ENCODE assay signal across 12 cellular contexts in genomic region chr12:51020448-51021182, GRCh38. TPM values are rescaled to one million over a fixed set of nuclear protein-coding genes. Genes with fewer than 3 reads are reported as not detected.
DNase-seq lines count a peak whose midpoint lies in the region; ATAC-seq, FAIRE-seq and TF ChIP-seq lines count a peak whose summit lies in the region.
"Had no signal": no experiment of that assay in that cellular context is flagged by ENCODE, and none has a peak within 500 bp of the region (broad histone marks: within the 10 kb centered on the region; RNA-seq: fewer than 3 reads in every experiment).

No MANE protein-coding gene starts in this region.

- intact Hi-C loops in GM12878 (cut with micrococcal nuclease; ENCODE audit: unreplicated experiment) (no loop called here), OCI-LY7 (cut with micrococcal nuclease; ENCODE audit: unreplicated experiment) (no loop called here)

- TF ChIP-seq CTCF in HL-60 (IDR thresholded peaks at IDR 0.05; ENCODE audit: insufficient read depth, low read length) (no peak), GM12878 (IDR thresholded peaks at IDR 0.05 in 2 of 3, conservative IDR thresholded peaks at IDR 0.05 in 1 of 3; ENCODE audit: control insufficient read depth in 2 of 3, extremely low read depth in 1 of 3, insufficient read depth in 1 of 3, low read depth in 3 of 3, low read length in 3 of 3) (no peak), OCI-LY7 (conservative IDR thresholded peaks at IDR 0.05; ENCODE audit: low read length) (no peak)

- no TSS peak for BruUV-seq in GM12878 (replicated peaks; lab: Mats Ljungman, UMichigan)
- no TSS peak for BruUV-seq in OCI-LY7 (replicated peaks; lab: Mats Ljungman, UMichigan)

- WGBS in GM12878 (ENCODE audit: insufficient coverage, insufficient replicate concordance, low lambda C conversion rate, missing lambda C conversion rate), result 84% methylated on average over 7 of the region's 7 CpGs

- POLR2A ChIA-PET in GM12878 (lab: Charles Lee), result interaction anchor here (0.6 kb wide), 1 partner anchor 218 kb away, joined by 3 read pairs; no protein-coding TSS in a partner anchor
- POLR2A ChIA-PET in OCI-LY7 (lab: Charles Lee), result interaction anchor here (0.8 to 1.4 kb wide), 2 partner anchors 50 to 96 kb away, joined by 3 to 5 read pairs; a partner anchor contains a TSS

- peak; percentile 9; the same call in 1 of the 3 replicates for ATAC-seq in GM12878
- ATAC-seq: Panc1, right cardiac atrium had no signal

- H4K20me1 ChIP-seq in GM12878 (ENCODE audit: control insufficient read depth, insufficient read depth), result no peaks in the 10 kb centered on the region
- 0 out of 2 replicates have a peak, but pooled peaks cover 14% of the 10 kb centered on the region for H4K20me1 ChIP-seq in OCI-LY7 (ENCODE audit: insufficient read depth, low read length)

- H3K27me3 ChIP-seq in HL-60 (ENCODE audit: insufficient read depth, poor library complexity, severe bottlenecking) (no peaks in the 10 kb centered on the region), GM12878 (replicated peaks in 1 of 2; ENCODE audit: control insufficient read depth in 2 of 2, insufficient read depth in 2 of 2, low read length in 1 of 2) (no peaks in the 10 kb centered on the region)

- no peaks in the 10 kb centered on the region for H3K9me3 ChIP-seq in GM12878 (replicated peaks; ENCODE audit: control insufficient read depth, insufficient read depth, low read length)
- H3K9me3 ChIP-seq in OCI-LY7 (ENCODE audit: low read length), result no peaks in the 10 kb centered on the region

- H3K79me2 ChIP-seq in GM12878 (ENCODE audit: control insufficient read depth, insufficient read depth, low read length) (peaks cover 40% of the 10 kb centered on the region), OCI-LY7 (ENCODE audit: insufficient read depth, low read depth, low read length) (peaks cover 84% of the 10 kb centered on the region)

- H3K9me2 ChIP-seq in OCI-LY7 (ENCODE audit: insufficient read depth, low read length), result no peaks in the 10 kb centered on the region

- DNase-seq in HL-60 (ENCODE audit: low read depth in 1 of 2, low spot score in 1 of 2), result peak in 1 of 2 experiments; percentile 53
- DNase-seq in NCI-H1930 (lab: John Stamatoyannopoulos, UW), result peak; percentile 54 to 77
- DNase-seq in GM12878 (ENCODE audit: low read depth, low spot score), result no peak
- peak; percentile 96 for DNase-seq in pons (ENCODE audit: low spot score)
- no peak for DNase-seq in NCI-H2227 treated with DMSO at 0.1 percent for 48 hours (lab: John Stamatoyannopoulos, UW)
- DNase-seq in OCI-LY7 (ENCODE audit: low spot score), result no peak
- no peak for DNase-seq in NCI-H510A treated with DMSO at 0.1 percent for 48 hours (lab: John Stamatoyannopoulos, UW)
- DNase-seq: islet precursor cell, NCI-H2029, right cardiac atrium had no signal

- SMC1A ChIA-PET in GM12878 (lab: Charles Lee; ENCODE audit: uncharacterized antibody, unreplicated experiment), result interaction anchor here (1.8 to 2.0 kb wide), 2 partner anchors 12 to 194 kb away, joined by 5 to 11 read pairs; no protein-coding TSS in a partner anchor

- no peak for TF ChIP-seq RAD21 in GM12878 (IDR thresholded peaks at IDR 0.05; ENCODE audit: insufficient read depth, low read depth, low read length)

- in situ Hi-C loops in GM12878 (cut with MboI), result no loop called here

- H3K9ac ChIP-seq in GM12878 (ENCODE audit: control insufficient read depth, insufficient read depth, low read length), result no peak overlapping the region

- no peak overlapping the region for H2AFZ ChIP-seq in GM12878 (ENCODE audit: control insufficient read depth, low read depth, low read length)
- H2AFZ ChIP-seq in OCI-LY7 (ENCODE audit: low read length), result no peak overlapping the region

- CTCF ChIA-PET in GM12878 (lab: Yijun Ruan, JAX), result no interaction called here
- CTCF ChIA-PET in OCI-LY7 (lab: Charles Lee; ENCODE audit: unreplicated experiment), result no interaction called here

- RAD21 ChIA-PET in GM12878 (lab: Charles Lee; ENCODE audit: unreplicated experiment), result interaction anchor here (0.5 to 1.3 kb wide), 2 partner anchors 88 to 250 kb away, joined by 3 read pairs; no protein-coding TSS in a partner anchor

- H3K4me1 ChIP-seq in GM12878 (ENCODE audit: control insufficient read depth, insufficient read depth, low read length), result peaks cover 14% of the 10 kb centered on the region; the same call in 1 of the 2 replicates
- peaks cover 18% of the 10 kb centered on the region for H3K4me1 ChIP-seq in OCI-LY7 (ENCODE audit: insufficient read depth, low read length, poor library complexity, severe bottlenecking)

- H3K27ac ChIP-seq in HL-60 (replicated peaks) (peak overlapping the region; percentile 62), GM12878 (ENCODE audit: control insufficient read depth, insufficient read depth) (no peak overlapping the region), OCI-LY7 (ENCODE audit: low read depth, low read length, poor library complexity, severe bottlenecking) (no peak overlapping the region)

- no peak for TF ChIP-seq EP300 in GM12878 (IDR thresholded peaks at IDR 0.05; ENCODE audit: borderline replicate concordance in 1 of 2, control insufficient read depth in 1 of 2, low read depth in 2 of 2, low read length in 2 of 2)

- H3K4me2 ChIP-seq in GM12878 (ENCODE audit: control insufficient read depth, insufficient read depth) (no peak overlapping the region), OCI-LY7 (ENCODE audit: low read length) (no peak overlapping the region)

- H3K4me3 ChIP-seq in HL-60 (replicated peaks; ENCODE audit: insufficient read depth, low read length) (no peak overlapping the region), GM12878 (no peak overlapping the region), OCI-LY7 (ENCODE audit: low read depth, low read length, poor library complexity, severe bottlenecking) (no peak overlapping the region)

- H3K36me3 ChIP-seq in GM12878 (ENCODE audit: control insufficient read depth in 2 of 2, insufficient read depth in 2 of 2, low read length in 1 of 2) (no peaks in the 10 kb centered on the region), OCI-LY7 (ENCODE audit: insufficient read depth, low read length) (peaks cover 16% of the 10 kb centered on the region)

- FAIRE-seq in GM12878 (lab: Jason Lieb, UNC), result no peak
- FAIRE-seq: H1 had no signal

- TF ChIP-seq POLR2A in GM12878 (IDR thresholded peaks at IDR 0.05; ENCODE audit: low read depth, low read length), result no peak

TF ChIP-seq in GM12878, 131 proteins besides CTCF, POLR2A, EP300 and RAD21 (continues in another document):
- TF ChIP-seq ESRRA (IDR thresholded peaks at IDR 0.05; ENCODE audit: low read length) (no peak), TARDBP (IDR thresholded peaks at IDR 0.05; ENCODE audit: borderline replicate concordance) (no peak)

RNA-seq across cellular contexts. Expression of gene SLC11A2, which starts 5.6 kb away (rescaled TPM):
- 123 and 135 TPM in 2 replicates for total RNA-seq in GM12878 (2013; cell fraction: nucleolus; rRNA removed)
- total RNA-seq in GM12878 (2014; rRNA removed) (22.1 and 22.2 TPM in 2 replicates), GM12878 (2014; rRNA removed; fragmentation: Illumina TruSeq; extraction: Trizol) (15.2 and 17.7 TPM in 2 replicates), GM12878 (2021) (13.4 and 19.0 TPM in 2 replicates), OCI-LY7 (2022) (43.4 and 43.6 TPM in 2 replicates)
- polyA plus RNA-seq in GM12878 (2011; ENCODE audit: low read depth), result 10.6 TPM
- polyA plus RNA-seq in GM12878 (2011; rRNA removed) (27.5 and 29.4 TPM in 2 replicates), GM12878 (2014; fragmentation: Illumina TruSeq; extraction: Trizol) (15.1 and 21.3 TPM in 2 replicates), GM12878 (2014; fragmentation: Nextera tagmentation; extraction: Ambion mirVana) (1 to 10 TPM; 6.2 to 9.0 TPM), GM12878 (2014; rRNA removed) (16.0 and 19.3 TPM in 2 replicates), GM12878 (2016; fragmentation: Nextera tagmentation; extraction: Ambion mirVana) (10 to 100 TPM; 14.5 to 15.9 TPM)
- polyA plus RNA-seq in GM12878 (2011; cell fraction: cytosol; rRNA removed), result 17.6 and 23.7 TPM in 2 replicates
- polyA plus RNA-seq in GM12878 (2011; cell fraction: nucleus; rRNA removed), result 46.6 and 57.2 TPM in 2 replicates
- 11.2 and 13.6 TPM in 2 replicates for polyA plus RNA-seq in GM12878 (2012)
- polyA minus RNA-seq in GM12878 (2011; rRNA and poly(A)+ RNA removed), result 41.2 and 50.5 TPM in 2 replicates
- polyA minus RNA-seq in GM12878 (2011; cell fraction: cytosol; rRNA and poly(A)+ RNA removed), result 4.1 and 12.2 TPM in 2 replicates
- polyA minus RNA-seq in GM12878 (2011; cell fraction: nucleus; rRNA and poly(A)+ RNA removed), result 24.5 and 55.5 TPM in 2 replicates
- 28.2 and 35.0 TPM in 2 replicates for total RNA-seq in OCI-LY7 (2014; rRNA removed; shearing (Covaris generic))

RNA-seq across cellular contexts. Expression of gene LETMD1, which starts 27.5 kb away (rescaled TPM):
- total RNA-seq in GM12878 (2013; cell fraction: nucleolus; rRNA removed), result 184 and 193 TPM in 2 replicates
- total RNA-seq in GM12878 (2014; rRNA removed) (59.9 and 72.0 TPM in 2 replicates), GM12878 (2014; rRNA removed; fragmentation: Illumina TruSeq; extraction: Trizol) (54.9 and 58.3 TPM in 2 replicates), GM12878 (2021) (44.7 and 48.1 TPM in 2 replicates), OCI-LY7 (2022) (103 and 114 TPM in 2 replicates)
- polyA plus RNA-seq in GM12878 (2011; ENCODE audit: low read depth), result 67.3 TPM
- polyA plus RNA-seq in GM12878 (2011; rRNA removed) (115 and 116 TPM in 2 replicates), GM12878 (2014; fragmentation: Illumina TruSeq; extraction: Trizol) (91.2 and 91.8 TPM in 2 replicates), GM12878 (2014; fragmentation: Nextera tagmentation; extraction: Ambion mirVana) (10 to 100 TPM; 36.5 to 37.1 TPM), GM12878 (2014; rRNA removed) (79.0 and 82.6 TPM in 2 replicates), GM12878 (2016; fragmentation: Nextera tagmentation; extraction: Ambion mirVana) (10 to 100 TPM; 30.3 to 33.7 TPM)
- polyA plus RNA-seq in GM12878 (2011; cell fraction: cytosol; rRNA removed), result 98.4 and 120 TPM in 2 replicates
- polyA plus RNA-seq in GM12878 (2011; cell fraction: nucleus; rRNA removed), result 100 and 108 TPM in 2 replicates
- polyA plus RNA-seq in GM12878 (2012), result 70.1 and 80.3 TPM in 2 replicates
- polyA minus RNA-seq in GM12878 (2011; rRNA and poly(A)+ RNA removed), result 114 and 123 TPM in 2 replicates
- polyA minus RNA-seq in GM12878 (2011; cell fraction: cytosol; rRNA and poly(A)+ RNA removed), result 24.1 and 27.3 TPM in 2 replicates
- 42.1 and 53.9 TPM in 2 replicates for polyA minus RNA-seq in GM12878 (2011; cell fraction: nucleus; rRNA and poly(A)+ RNA removed)
- total RNA-seq in OCI-LY7 (2014; rRNA removed; shearing (Covaris generic)), result 53.9 and 58.6 TPM in 2 replicates

Comparison
In these comparisons a context has a peak if more than half of its experiments do, and no peak if none do; other contexts are left out.
1. DNase-seq: peak in NCI-H1930 (2 of 2) and pons (single experiment); none in GM12878 (single experiment), NCI-H2227 treated with DMSO at 0.1 percent for 48 hours (single experiment), OCI-LY7 (single experiment) and NCI-H510A treated with DMSO at 0.1 percent for 48 hours (single experiment).